In genomic region chr3:6723205-6723604, GRCh38 we compare ENCODE assay signal across 3 cellular contexts.
"Had no signal": no experiment of that assay in that cellular context is flagged by ENCODE, and none has a peak within 500 bp of the region (broad histone marks: within the 10 kb centered on the region; RNA-seq: fewer than 3 reads in every experiment).

No MANE protein-coding gene starts in this region.

- ATAC-seq: HepG2, K562 had no signal

- H3K4me3 ChIP-seq: K562 had no signal

- DNase-seq: IMR-90 had no signal
